18 cellular contexts compared by ENCODE assay signal in the genomic region with DNA sequence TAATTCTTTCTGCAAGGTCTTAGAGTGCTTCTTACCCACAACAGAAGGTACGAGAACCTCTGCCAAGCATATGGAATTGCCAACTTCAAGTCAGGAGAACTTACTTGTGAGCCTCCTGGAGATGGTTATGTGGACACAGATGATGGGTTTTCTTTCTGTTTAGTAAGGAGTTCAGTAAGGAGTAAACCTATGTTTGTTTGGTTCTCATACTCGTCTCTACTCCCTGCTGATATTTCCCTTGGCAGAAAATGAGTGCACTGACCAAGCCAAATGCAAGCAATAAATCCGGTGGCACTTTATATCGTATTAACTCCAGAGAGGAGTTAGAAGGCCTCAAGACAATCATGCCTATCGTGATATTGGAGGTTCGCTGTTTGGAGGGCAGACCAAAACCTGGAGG.
DNase-seq lines count a peak whose midpoint lies in the region; ATAC-seq and TF ChIP-seq lines count a peak whose summit lies in the region.
"Had no signal": no experiment of that assay in that cellular context is flagged by ENCODE, and none has a peak within 500 bp of the region (broad histone marks: within the 10 kb centered on the region; RNA-seq: fewer than 3 reads in every experiment).

No MANE protein-coding gene starts in this region.

- ATAC-seq in GM18498 (IDR thresholded peaks at IDR 0.05; ENCODE audit: unreplicated experiment) = no peak
- ATAC-seq: activated T-cell treated with anti-CD3 and anti-CD28 coated beads, Interleukin-2, amount 50 U/mL, for 4 hours; naive thymus-derived CD4-positive, alpha-beta T cell; SK-N-SH treated with all-trans-retinoic acid at 6 μM for 48 hours; stimulated activated effector memory CD8-positive, alpha-beta T cell treated with anti-CD3 and anti-CD28 coated beads, Interleukin-12 subunit alpha, Interleukin-12 subunit beta, amount 100 ng/mL, for 72 hours had no signal

- no peak overlapping the region for H3K4me3 ChIP-seq in mammary epithelial cell (replicated peaks in 1 of 3; ENCODE audit: insufficient read depth in 1 of 3, low read depth in 2 of 3, low read length in 3 of 3)
- no peak overlapping the region for H3K4me3 ChIP-seq in stomach smooth muscle (ENCODE audit: low read length in 2 of 2)
- H3K4me3 ChIP-seq: BLaER1 treated with 17β-estradiol and CSF1 and Interleukin-3, amounts not matched to agents 10 nM and 100 nM; coronary artery; right lobe of liver had no signal

- no peaks in the 10 kb centered on the region for H3K79me2 ChIP-seq in mammary epithelial cell (ENCODE audit: insufficient read depth, low read length)

- H3K9me3 ChIP-seq in mammary epithelial cell (replicated peaks; ENCODE audit: insufficient read depth, low read length) = no peaks in the 10 kb centered on the region
- no peaks in the 10 kb centered on the region for H3K9me3 ChIP-seq in stomach smooth muscle (ENCODE audit: control insufficient read depth in 2 of 2, low read length in 2 of 2)
- H3K9me3 ChIP-seq: BLaER1 treated with 17β-estradiol and CSF1 and Interleukin-3, amounts not matched to agents 10 nM and 100 nM; right lobe of liver had no signal

- intact Hi-C loops in mammary epithelial cell (cut with micrococcal nuclease) = no loop called here

- in situ Hi-C loops in mammary epithelial cell (cut with MboI; ENCODE audit: low sequenced_read_pairs in 2 of 2) = no loop called here

- no peak overlapping the region for H3K9ac ChIP-seq in mammary epithelial cell (ENCODE audit: insufficient read depth, low read length)
- H3K9ac ChIP-seq in stomach smooth muscle (ENCODE audit: low read length in 2 of 2) = no peak overlapping the region
- H3K9ac ChIP-seq: BLaER1 treated with 17β-estradiol and CSF1 and Interleukin-3, amounts not matched to agents 10 nM and 100 nM had no signal

- H4K20me1 ChIP-seq in mammary epithelial cell (ENCODE audit: insufficient read depth, low read length) = no peaks in the 10 kb centered on the region
- H4K20me1 ChIP-seq: BLaER1 treated with 17β-estradiol and CSF1 and Interleukin-3, amounts not matched to agents 10 nM and 100 nM had no signal

- dilution Hi-C loops in mammary epithelial cell (cut with HindIII; ENCODE audit: low sequenced_read_pairs) = loop anchor here (5.0 kb wide), 1 partner anchor 33 kb away; no protein-coding TSS in a partner anchor

- no peaks in the 10 kb centered on the region for H3K36me3 ChIP-seq in mammary epithelial cell (ENCODE audit: insufficient read depth, low read length)
- H3K36me3 ChIP-seq in stomach smooth muscle (ENCODE audit: control insufficient read depth in 2 of 2, insufficient read depth in 2 of 2, low read length in 2 of 2) = no peaks in the 10 kb centered on the region
- H3K36me3 ChIP-seq: BLaER1 treated with 17β-estradiol and CSF1 and Interleukin-3, amounts not matched to agents 10 nM and 100 nM; right lobe of liver had no signal

- no TSS peak for BruUV-seq in mammary epithelial cell (replicated peaks; lab: Mats Ljungman, UMichigan)

- H3K27ac ChIP-seq in 22Rv1 = peak overlapping the region; percentile 17; the same call in 1 of the 2 replicates
- H3K27ac ChIP-seq in mammary epithelial cell (ENCODE audit: insufficient read depth, low read depth, low read length) = no peak overlapping the region
- H3K27ac ChIP-seq in stomach smooth muscle (ENCODE audit: low read length) = peak overlapping the region; percentile 41
- H3K27ac ChIP-seq: BLaER1 treated with 17β-estradiol and CSF1 and Interleukin-3, amounts not matched to agents 10 nM and 100 nM; right lobe of liver had no signal

- H3K4me2 ChIP-seq in mammary epithelial cell (ENCODE audit: insufficient read depth, low read depth, low read length) = no peak overlapping the region
- H3K4me2 ChIP-seq: BLaER1 treated with 17β-estradiol and CSF1 and Interleukin-3, amounts not matched to agents 10 nM and 100 nM had no signal

- CTCF ChIA-PET in mammary epithelial cell (lab: Charles Lee; ENCODE audit: low non-redundant PET) = no interaction called here

- WGBS in mammary epithelial cell (ENCODE audit: low coverage, missing lambda C conversion rate) = 56% methylated on average over 6 of the region's 6 CpGs

- H2AFZ ChIP-seq in mammary epithelial cell (ENCODE audit: low read depth, low read length) = peak overlapping the region; percentile 18

- no peaks in the 10 kb centered on the region for H3K4me1 ChIP-seq in mammary epithelial cell (ENCODE audit: insufficient read depth, low read length)
- H3K4me1 ChIP-seq in stomach smooth muscle (ENCODE audit: control insufficient read depth, insufficient read depth, low read length) = peaks cover 10% of the 10 kb centered on the region

- TF ChIP-seq CTCF in 22Rv1 (IDR thresholded peaks at IDR 0.05) (no peak), mammary epithelial cell (conservative IDR thresholded peaks at IDR 0.05 in 1 of 2, IDR thresholded peaks at IDR 0.05 in 1 of 2; ENCODE audit: extremely low read depth in 1 of 2, insufficient read depth in 1 of 2, low read depth in 1 of 2, low read length in 2 of 2) (no peak)

- H3K27me3 ChIP-seq in mammary epithelial cell (ENCODE audit: insufficient read depth, low read length) = no peaks in the 10 kb centered on the region
- H3K27me3 ChIP-seq in stomach smooth muscle (ENCODE audit: control insufficient read depth in 1 of 2, insufficient read depth in 2 of 2, low read length in 2 of 2) = no peaks in the 10 kb centered on the region
- H3K27me3 ChIP-seq: BLaER1 treated with 17β-estradiol and CSF1 and Interleukin-3, amounts not matched to agents 10 nM and 100 nM; right lobe of liver had no signal

- DNase-seq in mammary epithelial cell (no peak), islet precursor cell (peak; percentile 10), pons (ENCODE audit: low spot score) (no peak)
- DNase-seq in stimulated activated CD4-positive, alpha-beta T cell treated with anti-CD3 and anti-CD28 coated beads, Interleukin-4, amount 100 ng/mL, for 4 hours = no peak
- no peak for DNase-seq in activated naive CD4-positive, alpha-beta T cell treated with Interleukin-2 at 50 U/mL for 16 hours
- DNase-seq: activated naive CD4-positive, alpha-beta T cell treated with anti-CD3 and anti-CD28 coated beads, Interleukin-2, amount 10 ng/mL, durations not matched to agents 7 days and 5 days; activated T-cell treated with anti-CD3 and anti-CD28 coated beads, Interleukin-2, amount 50 U/mL, for 4 hours; immature natural killer cell; naive thymus-derived CD4-positive, alpha-beta T cell; NCI-H524; right lobe of liver had no signal
